1 cellular context compared by ENCODE assay signal in the genomic region with DNA sequence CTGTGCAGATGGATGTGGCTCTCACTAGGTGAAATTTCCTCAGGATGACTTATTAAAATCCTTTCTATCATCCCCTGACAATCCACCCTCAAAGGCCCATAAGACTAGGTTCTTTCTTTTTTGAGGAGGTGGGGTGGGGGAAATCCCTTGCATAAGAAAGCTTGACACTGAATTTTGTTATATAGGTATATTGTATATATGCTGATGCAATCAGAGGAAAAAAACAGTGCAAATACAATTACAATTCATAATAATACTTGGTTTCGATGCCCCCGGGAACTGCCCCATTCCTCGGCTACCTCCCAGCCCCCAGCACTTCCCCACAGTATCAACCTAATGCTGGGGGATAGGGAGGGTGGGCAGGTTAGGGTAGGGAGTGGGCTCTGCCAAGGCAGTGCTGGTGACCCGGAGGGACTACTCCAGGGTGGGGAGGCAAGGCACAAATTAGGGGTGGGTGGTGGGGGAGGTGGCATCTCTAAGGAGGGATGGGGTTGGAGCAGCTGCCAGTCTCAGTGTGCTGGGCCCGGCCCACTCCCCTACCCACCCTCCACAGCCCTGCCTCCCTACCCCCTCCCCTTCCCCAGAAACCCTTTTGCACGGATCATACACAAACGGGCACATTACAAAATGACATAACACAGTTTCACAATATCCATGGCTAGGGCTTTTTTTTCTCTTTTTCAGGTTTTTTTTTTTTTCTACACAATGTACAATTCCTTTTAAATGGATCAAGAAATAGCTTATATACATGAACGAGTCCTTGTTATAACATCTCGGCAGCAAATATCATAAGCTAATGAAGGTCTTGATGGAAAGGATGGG.
TF ChIP-seq lines count a peak whose summit lies in the region.

No MANE protein-coding gene starts in this region.

TF ChIP-seq in HCT116, 20 proteins besides CTCF, POLR2A, EP300 and RAD21:
- no peak for TF ChIP-seq POLR2AphosphoS5 (IDR thresholded peaks at IDR 0.05; ENCODE audit: low read depth, low read length)
- no peak for TF ChIP-seq EZH2phosphoT487 (IDR thresholded peaks at IDR 0.05; ENCODE audit: borderline replicate concordance)
- no peak for TF ChIP-seq EZH2 (IDR thresholded peaks at IDR 0.05)
- no peak for TF ChIP-seq FOSL1 (IDR thresholded peaks at IDR 0.05; ENCODE audit: low read depth)
- no peak for TF ChIP-seq CEBPB (IDR thresholded peaks at IDR 0.05; ENCODE audit: low read depth)
- TF ChIP-seq, protein P1, sequence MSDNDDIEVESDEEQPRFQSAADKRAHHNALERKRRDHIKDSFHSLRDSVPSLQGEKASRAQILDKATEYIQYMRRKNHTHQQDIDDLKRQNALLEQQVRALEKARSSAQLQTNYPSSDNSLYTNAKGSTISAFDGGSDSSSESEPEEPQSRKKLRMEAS (IDR thresholded peaks at IDR 0.05) = no peak
- TF ChIP-seq EGR1 (IDR thresholded peaks at IDR 0.05; ENCODE audit: low read depth) = no peak
- no peak for TF ChIP-seq YY1 (IDR thresholded peaks at IDR 0.05; ENCODE audit: extremely low read depth, insufficient replicate concordance, low read depth, low read length)
- TF ChIP-seq CBX3 (IDR thresholded peaks at IDR 0.05; ENCODE audit: low read depth) = no peak
- TF ChIP-seq ZFX (IDR thresholded peaks at IDR 0.05) = no peak
- TF ChIP-seq JUND (IDR thresholded peaks at IDR 0.05) = no peak
- TF ChIP-seq ELF1 (IDR thresholded peaks at IDR 0.05; ENCODE audit: borderline replicate concordance, low read depth) = no peak
- TF ChIP-seq TCF7L2 (IDR thresholded peaks at IDR 0.05; ENCODE audit: borderline replicate concordance, extremely low read depth, insufficient read depth, insufficient read length) = no peak
- TF ChIP-seq, protein P2, sequence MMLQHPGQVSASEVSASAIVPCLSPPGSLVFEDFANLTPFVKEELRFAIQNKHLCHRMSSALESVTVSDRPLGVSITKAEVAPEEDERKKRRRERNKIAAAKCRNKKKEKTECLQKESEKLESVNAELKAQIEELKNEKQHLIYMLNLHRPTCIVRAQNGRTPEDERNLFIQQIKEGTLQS (IDR thresholded peaks at IDR 0.05) = no peak
- TF ChIP-seq, protein P3, sequence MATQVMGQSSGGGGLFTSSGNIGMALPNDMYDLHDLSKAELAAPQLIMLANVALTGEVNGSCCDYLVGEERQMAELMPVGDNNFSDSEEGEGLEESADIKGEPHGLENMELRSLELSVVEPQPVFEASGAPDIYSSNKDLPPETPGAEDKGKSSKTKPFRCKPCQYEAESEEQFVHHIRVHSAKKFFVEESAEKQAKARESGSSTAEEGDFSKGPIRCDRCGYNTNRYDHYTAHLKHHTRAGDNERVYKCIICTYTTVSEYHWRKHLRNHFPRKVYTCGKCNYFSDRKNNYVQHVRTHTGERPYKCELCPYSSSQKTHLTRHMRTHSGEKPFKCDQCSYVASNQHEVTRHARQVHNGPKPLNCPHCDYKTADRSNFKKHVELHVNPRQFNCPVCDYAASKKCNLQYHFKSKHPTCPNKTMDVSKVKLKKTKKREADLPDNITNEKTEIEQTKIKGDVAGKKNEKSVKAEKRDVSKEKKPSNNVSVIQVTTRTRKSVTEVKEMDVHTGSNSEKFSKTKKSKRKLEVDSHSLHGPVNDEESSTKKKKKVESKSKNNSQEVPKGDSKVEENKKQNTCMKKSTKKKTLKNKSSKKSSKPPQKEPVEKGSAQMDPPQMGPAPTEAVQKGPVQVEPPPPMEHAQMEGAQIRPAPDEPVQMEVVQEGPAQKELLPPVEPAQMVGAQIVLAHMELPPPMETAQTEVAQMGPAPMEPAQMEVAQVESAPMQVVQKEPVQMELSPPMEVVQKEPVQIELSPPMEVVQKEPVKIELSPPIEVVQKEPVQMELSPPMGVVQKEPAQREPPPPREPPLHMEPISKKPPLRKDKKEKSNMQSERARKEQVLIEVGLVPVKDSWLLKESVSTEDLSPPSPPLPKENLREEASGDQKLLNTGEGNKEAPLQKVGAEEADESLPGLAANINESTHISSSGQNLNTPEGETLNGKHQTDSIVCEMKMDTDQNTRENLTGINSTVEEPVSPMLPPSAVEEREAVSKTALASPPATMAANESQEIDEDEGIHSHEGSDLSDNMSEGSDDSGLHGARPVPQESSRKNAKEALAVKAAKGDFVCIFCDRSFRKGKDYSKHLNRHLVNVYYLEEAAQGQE (IDR thresholded peaks at IDR 0.05; ENCODE audit: low read depth) = no peak
- no peak for TF ChIP-seq SP1 (IDR thresholded peaks at IDR 0.05; ENCODE audit: low read depth)
